Comparison of ENCODE assay signal across 8 cellular contexts in genomic region chr17:42421479-42422332, GRCh38. TPM values are rescaled to one million over a fixed set of nuclear protein-coding genes. Genes with fewer than 3 reads are reported as not detected.
DNase-seq lines count a peak whose midpoint lies in the region; ATAC-seq and TF ChIP-seq lines count a peak whose summit lies in the region.

No MANE protein-coding gene starts in this region.

- peaks cover 3% of the 10 kb centered on the region for H3K36me3 Mint-ChIP-seq in central memory CD8-positive, alpha-beta T cell (ENCODE audit: insufficient read depth)

- ATAC-seq in central memory CD8-positive, alpha-beta T cell (replicated peaks; ENCODE audit: extremely low read depth, poor library complexity, severe bottlenecking): no peak
- peak; percentile 17 for ATAC-seq in left colon
- ATAC-seq in GM19324 (IDR thresholded peaks at IDR 0.05; ENCODE audit: low FRiP score, unreplicated experiment): no peak
- ATAC-seq in HG03457 (IDR thresholded peaks at IDR 0.05; ENCODE audit: unreplicated experiment): no peak

- peak overlapping the region; percentile 85 to 87 for H3K9ac ChIP-seq in stomach smooth muscle (ENCODE audit: low read length in 2 of 2)

- H3K4me1 Mint-ChIP-seq in central memory CD8-positive, alpha-beta T cell: peaks cover 8% of the 10 kb centered on the region

- no peak overlapping the region for H3K27ac Mint-ChIP-seq in central memory CD8-positive, alpha-beta T cell (ENCODE audit: low read depth)

- no peaks in the 10 kb centered on the region for H3K27me3 ChIP-seq in ACC112 (ENCODE audit: insufficient read depth, low read length)
- H3K27me3 ChIP-seq in stomach smooth muscle (ENCODE audit: control insufficient read depth in 1 of 2, insufficient read depth in 2 of 2, low read length in 2 of 2): no peaks in the 10 kb centered on the region

- no peak overlapping the region for H2AFZ ChIP-seq in ACC112 (ENCODE audit: low read length, unreplicated experiment)

- peaks cover 66% of the 10 kb centered on the region for H3K79me2 ChIP-seq in ACC112 (ENCODE audit: control insufficient read depth, insufficient read depth, low read length, unreplicated experiment)

- H3K9me3 ChIP-seq in stomach smooth muscle (ENCODE audit: control insufficient read depth in 2 of 2, low read length in 2 of 2): no peaks in the 10 kb centered on the region

- peak overlapping the region; percentile 85 for H3K27ac ChIP-seq in ACC112 (ENCODE audit: low read depth, low read length)
- H3K27ac ChIP-seq in stomach smooth muscle (ENCODE audit: low read length): peak overlapping the region; percentile 96

- H3K4me1 ChIP-seq in ACC112 (ENCODE audit: control insufficient read depth, insufficient read depth, low read length, unreplicated experiment) (peaks cover 22% of the 10 kb centered on the region), stomach smooth muscle (ENCODE audit: control insufficient read depth, insufficient read depth, low read length) (peaks cover 43% of the 10 kb centered on the region)

- peak overlapping the region; percentile 96 for H3K4me3 ChIP-seq in ACC112 (ENCODE audit: low read depth, low read length)
- peak overlapping the region; percentile 50; the same call in 1 of the 2 replicates for H3K4me3 ChIP-seq in LNCaP clone FGC (ENCODE audit: low read depth, low read length)
- peak overlapping the region; percentile 99 to 100 for H3K4me3 ChIP-seq in stomach smooth muscle (ENCODE audit: low read length in 2 of 2)

- DNase-seq in LNCaP clone FGC (ENCODE audit: low read depth): no peak
- no peak for DNase-seq in central memory CD8-positive, alpha-beta T cell (ENCODE audit: low spot score in 2 of 2)
- peak in 1 of 2 donors; percentile 35 for DNase-seq in left colon
- no peak for DNase-seq in NCI-H774 (lab: John Stamatoyannopoulos, UW)

- H3K27me3 Mint-ChIP-seq in central memory CD8-positive, alpha-beta T cell: peaks cover 48% of the 10 kb centered on the region

- H3K4me3 Mint-ChIP-seq in central memory CD8-positive, alpha-beta T cell: peak overlapping the region; percentile 77

- H3K36me3 ChIP-seq in ACC112 (ENCODE audit: insufficient read depth, low read length) (no peaks in the 10 kb centered on the region), stomach smooth muscle (ENCODE audit: control insufficient read depth in 2 of 2, insufficient read depth in 2 of 2, low read length in 2 of 2) (no peaks in the 10 kb centered on the region)

- no peak for TF ChIP-seq CTCF in LNCaP clone FGC (IDR thresholded peaks at IDR 0.05; ENCODE audit: control insufficient read depth, extremely low read depth, insufficient read depth)

- no peaks in the 10 kb centered on the region for H3K9me3 Mint-ChIP-seq in central memory CD8-positive, alpha-beta T cell

- intact Hi-C loops in left colon (cut with DNase I, micrococcal nuclease): loop anchor here in 1 of 2 donors (10.0 kb wide), 1 partner anchor 103 kb away; no protein-coding TSS in a partner anchor

RNA-seq across cellular contexts. Expression of gene CAVIN1, which starts 1.4 kb away (rescaled TPM):
- 10 to 100 TPM; 21.9 to 62.0 TPM for total RNA-seq in left colon

RNA-seq across cellular contexts. Expression of gene STAT3, which starts 33.5 kb away (rescaled TPM):
- total RNA-seq in left colon: 100 to 1,000 TPM; 150 to 212 TPM

RNA-seq across cellular contexts. Expression of gene ATP6V0A1, which starts 37.0 kb away (rescaled TPM):
- 10 to 100 TPM; 92.6 to 96.2 TPM for total RNA-seq in left colon
